ENCODE assay signal across 9 cellular contexts in the genomic region with DNA sequence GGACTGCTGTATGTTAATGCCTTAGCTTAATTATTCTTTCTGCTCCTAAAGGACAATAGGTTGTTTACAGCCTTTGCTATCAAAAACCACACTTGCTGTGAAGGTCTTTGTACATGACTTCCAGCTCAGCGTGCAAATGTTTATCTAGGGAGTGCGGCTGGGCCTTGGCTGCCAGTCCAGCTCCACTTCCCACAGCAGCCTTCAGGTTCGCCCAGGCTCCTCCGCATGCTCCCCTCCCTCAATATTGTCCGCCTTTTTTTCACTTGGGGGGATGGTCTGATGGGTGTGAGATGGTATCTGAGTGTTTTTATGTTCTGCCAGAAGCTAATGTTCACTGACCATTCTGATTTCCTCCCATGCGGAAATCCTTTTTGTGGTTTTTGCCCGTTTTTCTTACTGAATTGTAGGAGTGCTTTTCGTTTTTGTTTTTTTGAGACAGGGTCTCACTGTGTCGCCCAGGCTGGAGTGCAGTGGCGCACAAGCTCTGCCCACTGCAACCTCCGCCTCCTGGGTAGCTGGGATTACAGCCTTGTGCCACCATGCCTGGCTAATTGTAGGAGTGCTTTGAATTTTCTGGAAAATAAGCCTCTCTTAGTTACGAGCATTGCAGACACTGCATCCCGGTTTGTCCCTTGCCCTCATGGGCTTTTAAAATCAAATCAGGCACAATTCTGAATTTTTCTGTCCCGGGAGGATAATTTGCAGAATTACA. TPM values are rescaled to one million over a fixed set of nuclear protein-coding genes. Genes with fewer than 3 reads are reported as not detected.
A peak's percentile ranks its signal among the peaks of the same experiment; 100 is the strongest.
DNase-seq lines count a peak whose midpoint lies in the region; ATAC-seq and TF ChIP-seq lines count a peak whose summit lies in the region.
"Had no signal": no experiment of that assay in that cellular context is flagged by ENCODE, and none has a peak within 500 bp of the region (broad histone marks: within the 10 kb centered on the region; RNA-seq: fewer than 3 reads in every experiment).

No MANE protein-coding gene starts in this region.

- no peak for ATAC-seq in stimulated activated naive CD8-positive, alpha-beta T cell treated with anti-CD3 and anti-CD28 coated beads, Interleukin-15, Interleukin-2, amounts not matched to agents 100 U/mL and 50 U/mL, for 24 hours
- ATAC-seq: activated CD4-positive, CD25-positive, alpha-beta regulatory T cell treated with anti-CD3 and anti-CD28 coated beads, Interleukin-2, amount 50 U/mL, for 24 hours had no signal

- TF ChIP-seq CTCF in colonic mucosa (IDR thresholded peaks at IDR 0.05) (no peak), uterus (IDR thresholded peaks at IDR 0.05) (no peak)

- POLR2A ChIA-PET in HEK293T (lab: Yijun Ruan, JAX) = interaction anchor here (1.0 kb wide), 1 partner anchor 100 kb away, joined by 3 read pairs; no protein-coding TSS in a partner anchor

- no peak overlapping the region for H3K4me3 ChIP-seq in colonic mucosa
- no peak overlapping the region for H3K4me3 ChIP-seq in mesodermal cell (ENCODE audit: extremely low read depth, insufficient read depth, low read length, poor library complexity, severe bottlenecking)
- no peak overlapping the region for H3K4me3 ChIP-seq in uterus

- CTCF ChIA-PET in HEK293T (lab: Yijun Ruan, JAX) = interaction anchor here (0.6 to 1.1 kb wide), 2 partner anchors 12 to 127 kb away, joined by 3 read pairs; no protein-coding TSS in a partner anchor

- H3K27ac ChIP-seq in colonic mucosa (peak overlapping the region; percentile 62), mesodermal cell (ENCODE audit: low read depth, low read length, severe bottlenecking) (peak overlapping the region; percentile 95), uterus (peak overlapping the region; percentile 59 to 60)

- TF ChIP-seq POLR2A in uterus (IDR thresholded peaks at IDR 0.05) = no peak

- peak; percentile 41 for DNase-seq in NCI-H510A treated with DMSO at 0.1 percent for 48 hours (lab: John Stamatoyannopoulos, UW)
- no peak for DNase-seq in NCI-H510A (lab: John Stamatoyannopoulos, UW)
- peak; percentile 65 for DNase-seq in colonic mucosa
- DNase-seq in uterus = no peak
- DNase-seq in HEK293T (ENCODE audit: extremely low spot score) = no peak
- DNase-seq in stimulated activated naive CD8-positive, alpha-beta T cell treated with anti-CD3 and anti-CD28 coated beads, Interleukin-15, Interleukin-2, amounts not matched to agents 100 U/mL and 50 U/mL, for 24 hours = no peak
- DNase-seq in activated CD8-positive, alpha-beta memory T cell treated with anti-CD3 and anti-CD28 coated beads, Interleukin-2, amount 50 U/mL, for 48 hours = no peak

- no peaks in the 10 kb centered on the region for H3K27me3 ChIP-seq in colonic mucosa
- no peaks in the 10 kb centered on the region for H3K27me3 ChIP-seq in uterus

- H3K9ac ChIP-seq in colonic mucosa (ENCODE audit: low read depth in 2 of 2, low read length in 2 of 2) = peak overlapping the region in 1 of 2 donors; percentile 46

- intact Hi-C loops in colonic mucosa (cut with DNase I) = no loop called here
- intact Hi-C loops in uterus (cut with DNase I; ENCODE audit: low total_unique reads) = no loop called here

- H3K4me1 ChIP-seq in colonic mucosa = peaks cover 37% of the 10 kb centered on the region
- peaks cover 75% of the 10 kb centered on the region for H3K4me1 ChIP-seq in mesodermal cell (ENCODE audit: control insufficient read depth, insufficient read depth, low read length, poor library complexity, severe bottlenecking)
- peaks cover 9 to 24% of the 10 kb centered on the region in 2 donors for H3K4me1 ChIP-seq in uterus

- no peaks in the 10 kb centered on the region for H3K36me3 ChIP-seq in colonic mucosa
- peaks cover 55% of the 10 kb centered on the region for H3K36me3 ChIP-seq in mesodermal cell (ENCODE audit: control insufficient read depth, insufficient read depth, low read length)
- H3K36me3 ChIP-seq in uterus = no peaks in the 10 kb centered on the region

- WGBS in mesodermal cell (ENCODE audit: insufficient coverage in 2 of 2), 2 experiments = 69 to 70% methylated on average over 10 to 11 of the region's 14 CpGs

- H3K9me3 ChIP-seq in colonic mucosa (no peaks in the 10 kb centered on the region), mesodermal cell (ENCODE audit: control insufficient read depth, low read length) (peaks cover 9% of the 10 kb centered on the region), uterus (no peaks in the 10 kb centered on the region)

TF ChIP-seq in HEK293T, 16 proteins besides CTCF, POLR2A, EP300 and RAD21:
- TF ChIP-seq FOXM1 (IDR thresholded peaks at IDR 0.05; ENCODE audit: borderline replicate concordance) = no peak
TF ChIP-seq in HEK293T: peak in this region for 0.

RNA-seq across cellular contexts. Expression of a gene that starts 28.8 kb away (rescaled TPM):
- total RNA-seq in colonic mucosa (10 to 100 TPM; 29.1 to 44.4 TPM), uterus (10 to 100 TPM; 13.5 to 28.4 (median 20.1) TPM)
- 48.9 TPM for polyA plus RNA-seq in mesodermal cell (2013, experiment 1 of 2)
- 52.4 TPM for polyA plus RNA-seq in mesodermal cell (2013, experiment 2 of 2)

Comparison
In these comparisons a context has a peak if more than half of its experiments do, and no peak if none do; other contexts are left out.
1. DNase-seq: peak in NCI-H510A treated with DMSO at 0.1 percent for 48 hours (single experiment) and colonic mucosa (single experiment); none in NCI-H510A (single experiment), uterus (0 of 2), HEK293T (single experiment), stimulated activated naive CD8-positive, alpha-beta T cell treated with anti-CD3 and anti-CD28 coated beads, Interleukin-15, Interleukin-2, amounts not matched to agents 100 U/mL and 50 U/mL, for 24 hours (single experiment) and activated CD8-positive, alpha-beta memory T cell treated with anti-CD3 and anti-CD28 coated beads, Interleukin-2, amount 50 U/mL, for 48 hours (single experiment).
2. Peak in every context shown above with its lines, with median percentiles within 50 percentile points of each other: H3K27ac ChIP-seq.